Comparison of ENCODE assay signal across 1 cellular context in the genomic region with DNA sequence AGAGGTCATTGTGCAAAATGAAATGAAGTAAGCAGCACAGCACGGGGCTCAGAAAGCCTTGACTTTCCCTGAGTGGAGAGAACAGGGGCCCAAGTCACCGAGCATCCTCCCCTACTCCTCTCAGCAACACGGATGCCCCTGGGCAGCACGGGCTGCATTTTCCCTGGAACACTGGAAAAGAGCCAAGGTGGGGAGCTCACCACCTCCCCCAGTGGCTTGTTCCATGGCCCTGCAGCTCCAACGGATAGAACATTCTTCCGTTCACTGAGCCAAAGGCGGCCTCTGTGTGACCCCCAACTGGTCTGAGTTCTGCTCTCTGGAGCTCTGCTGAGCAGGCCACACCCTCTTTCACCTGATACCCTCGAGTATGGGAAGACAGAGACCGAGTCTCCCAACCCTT.
TF ChIP-seq lines count a peak whose summit lies in the region.

No MANE protein-coding gene starts in this region.

TF ChIP-seq in H1, 55 proteins besides CTCF, POLR2A, EP300 and RAD21:
- TF ChIP-seq ASH2L (IDR thresholded peaks at IDR 0.05; ENCODE audit: low read length): no peak
- TF ChIP-seq, protein P1, sequence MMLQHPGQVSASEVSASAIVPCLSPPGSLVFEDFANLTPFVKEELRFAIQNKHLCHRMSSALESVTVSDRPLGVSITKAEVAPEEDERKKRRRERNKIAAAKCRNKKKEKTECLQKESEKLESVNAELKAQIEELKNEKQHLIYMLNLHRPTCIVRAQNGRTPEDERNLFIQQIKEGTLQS (IDR thresholded peaks at IDR 0.05; ENCODE audit: insufficient read depth, low read depth, low read length): no peak
- TF ChIP-seq TBP (IDR thresholded peaks at IDR 0.05; ENCODE audit: low read depth, low read length): no peak
- no peak for TF ChIP-seq YY1 (IDR thresholded peaks at IDR 0.05; ENCODE audit: low read depth, low read length)
- no peak for TF ChIP-seq TEAD4 (IDR thresholded peaks at IDR 0.05; ENCODE audit: low read depth, low read length)
- no peak for TF ChIP-seq CHD2 (IDR thresholded peaks at IDR 0.05; ENCODE audit: low read length)
- TF ChIP-seq POU5F1 (IDR thresholded peaks at IDR 0.05; ENCODE audit: low read depth, low read length): no peak
- TF ChIP-seq HDAC6 (IDR thresholded peaks at IDR 0.05; ENCODE audit: low read depth, low read length): no peak
- TF ChIP-seq KDM1A (IDR thresholded peaks at IDR 0.05; ENCODE audit: borderline replicate concordance, low read length): peak; percentile 42; the same call in 1 of the 2 replicates
